ENCODE assay signal across 25 cellular contexts in the genomic region with DNA sequence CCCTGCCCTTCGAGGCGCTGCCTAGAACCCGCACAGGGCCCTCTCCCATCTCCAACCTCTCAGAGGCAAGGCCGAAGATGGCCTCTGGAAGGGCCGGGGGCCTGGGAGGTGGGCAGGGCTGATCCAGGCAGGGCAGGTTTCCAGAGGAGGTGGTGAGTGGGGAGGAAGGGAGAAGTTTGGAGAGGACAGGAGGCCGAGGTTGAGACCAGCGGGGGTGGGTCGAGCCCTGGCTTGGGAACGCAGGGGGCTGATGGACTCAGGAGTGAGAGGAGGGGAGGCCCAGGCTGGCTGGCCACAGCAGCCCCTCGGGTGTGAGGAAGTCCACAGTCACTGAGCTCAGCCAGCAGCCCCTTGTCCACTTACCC. TPM values are rescaled to one million over a fixed set of nuclear protein-coding genes. Genes with fewer than 3 reads are reported as not detected.
DNase-seq lines count a peak whose midpoint lies in the region; ATAC-seq and TF ChIP-seq lines count a peak whose summit lies in the region.
"Had no signal": no experiment of that assay in that cellular context is flagged by ENCODE, and none has a peak within 500 bp of the region (broad histone marks: within the 10 kb centered on the region; RNA-seq: fewer than 3 reads in every experiment).

No MANE protein-coding gene starts in this region.

- H3K4me1 Mint-ChIP-seq in glutamatergic neuron (ENCODE audit: low read depth, unreplicated experiment) = no peaks in the 10 kb centered on the region
- H3K4me1 Mint-ChIP-seq: activated B cell treated with CpG ODN at 0.5 μM for 24 hours, neural progenitor cell had no signal

- H3K27ac Mint-ChIP-seq in glutamatergic neuron (ENCODE audit: unreplicated experiment) = no peak overlapping the region
- H3K27ac Mint-ChIP-seq: activated B cell treated with CpG ODN at 0.5 μM for 24 hours; neural progenitor cell; stimulated activated naive B cell treated with anti-CD40 and anti-IgM and Interleukin-4, amounts not matched to agents 10 μg/mL and 1 μg/mL and 100 μg/mL, for 72 hours had no signal

- H3K36me3 Mint-ChIP-seq in glutamatergic neuron (ENCODE audit: unreplicated experiment) = no peaks in the 10 kb centered on the region

- no peaks in the 10 kb centered on the region for H3K27me3 Mint-ChIP-seq in glutamatergic neuron (ENCODE audit: unreplicated experiment)
- H3K27me3 Mint-ChIP-seq: activated B cell treated with CpG ODN at 0.5 μM for 24 hours; stimulated activated naive B cell treated with anti-CD40 and anti-IgM and Interleukin-4, amounts not matched to agents 10 μg/mL and 1 μg/mL and 100 μg/mL, for 72 hours had no signal

- DNase-seq in stimulated activated CD4-positive, alpha-beta T cell treated with anti-CD3 and anti-CD28 coated beads, Interleukin-4, amount 100 ng/mL, for 1 hour = peak; percentile 1
- DNase-seq in stimulated activated CD4-positive, alpha-beta T cell treated with anti-CD3 and anti-CD28 coated beads, Interleukin-2, amount 100 ng/mL, for 48 hours = no peak
- peak; percentile 8 for DNase-seq in glutamatergic neuron
- DNase-seq in osteoblast (ENCODE audit: insufficient read length, low spot score, missing footprints) = peak; percentile 74
- no peak for DNase-seq in activated gamma-delta T cell (lab: John Stamatoyannopoulos, UW)
- DNase-seq in brain microvascular endothelial cell = no peak
- DNase-seq: activated B cell treated with CpG ODN at 0.5 μM for 24 hours; activated CD4-positive, alpha-beta T cell treated with anti-CD3 and anti-CD28 coated beads, Interleukin-2, amount 50 U/mL, for 48 hours; amniotic stem cell; DMS153; IMR-90; NCI-H1930; NCI-H226; NCI-H774; SHP77; stimulated activated CD4-positive, alpha-beta T cell treated with anti-CD3 and anti-CD28 coated beads, Interleukin-4, amount 100 ng/mL, for 24 hours; stimulated activated naive B cell treated with anti-CD40 and anti-IgM and Interleukin-4, amounts not matched to agents 10 μg/mL and 1 μg/mL and 100 μg/mL, for 72 hours; T1000; testis had no signal

- TF ChIP-seq CTCF in glutamatergic neuron (IDR thresholded peaks at IDR 0.05; ENCODE audit: partially characterized antibody, unreplicated experiment) (no peak), osteoblast (IDR thresholded peaks at IDR 0.05; ENCODE audit: extremely low read depth, low read depth, low read length) (no peak), brain microvascular endothelial cell (IDR thresholded peaks at IDR 0.05; ENCODE audit: low read depth, low read length, missing control alignments) (no peak)

- H4K20me1 ChIP-seq in osteoblast (ENCODE audit: insufficient read depth, low read length) = peaks cover 10% of the 10 kb centered on the region

- H3K36me3 ChIP-seq in osteoblast (ENCODE audit: insufficient read depth, low read length) (peaks cover 3% of the 10 kb centered on the region), brain microvascular endothelial cell (replicated peaks) (peaks cover 9% of the 10 kb centered on the region)
- H3K36me3 ChIP-seq: neural progenitor cell had no signal

- H3K9me3 ChIP-seq in osteoblast (ENCODE audit: low read depth, low read length) = no peaks in the 10 kb centered on the region
- H3K9me3 ChIP-seq: gastroesophageal sphincter, testis had no signal

- no peak overlapping the region for H3K4me2 ChIP-seq in osteoblast (ENCODE audit: insufficient read depth, low read length)
- H3K4me2 ChIP-seq: neural progenitor cell had no signal

- peaks cover 19% of the 10 kb centered on the region for H3K79me2 ChIP-seq in osteoblast (ENCODE audit: insufficient read depth, low read length)

- H3K4me3 ChIP-seq in osteoblast (ENCODE audit: insufficient read depth, low read length) (no peak overlapping the region), brain microvascular endothelial cell (ENCODE audit: low read depth, low read length) (no peak overlapping the region)
- H3K4me3 ChIP-seq: lung, neural progenitor cell, skin epidermis, testis had no signal

- no peak overlapping the region for H3K4me3 Mint-ChIP-seq in glutamatergic neuron (ENCODE audit: unreplicated experiment)
- H3K4me3 Mint-ChIP-seq: activated B cell treated with CpG ODN at 0.5 μM for 24 hours; neural progenitor cell; stimulated activated naive B cell treated with anti-CD40 and anti-IgM and Interleukin-4, amounts not matched to agents 10 μg/mL and 1 μg/mL and 100 μg/mL, for 72 hours had no signal

- ATAC-seq in GM18861 (IDR thresholded peaks at IDR 0.05; ENCODE audit: unreplicated experiment) = no peak
- ATAC-seq: HCT116; stimulated activated naive B cell treated with anti-CD40 and anti-IgM and Interleukin-4, amounts not matched to agents 10 μg/mL and 1 μg/mL and 100 μg/mL, for 72 hours had no signal

- no peaks in the 10 kb centered on the region for H3K9me3 Mint-ChIP-seq in glutamatergic neuron (ENCODE audit: unreplicated experiment)
- H3K9me3 Mint-ChIP-seq: activated B cell treated with CpG ODN at 0.5 μM for 24 hours; neural progenitor cell; stimulated activated naive B cell treated with anti-CD40 and anti-IgM and Interleukin-4, amounts not matched to agents 10 μg/mL and 1 μg/mL and 100 μg/mL, for 72 hours had no signal

- no peaks in the 10 kb centered on the region for H3K27me3 ChIP-seq in osteoblast (ENCODE audit: insufficient read depth, low read length)
- H3K27me3 ChIP-seq in brain microvascular endothelial cell (replicated peaks) = no peaks in the 10 kb centered on the region
- H3K27me3 ChIP-seq: gastroesophageal sphincter, neural progenitor cell, testis had no signal

- no peak overlapping the region for H2AFZ ChIP-seq in osteoblast (ENCODE audit: low read length)
- H2AFZ ChIP-seq: neural progenitor cell had no signal

- H3K4me1 ChIP-seq in osteoblast (ENCODE audit: insufficient read depth, low read length) = no peaks in the 10 kb centered on the region
- H3K4me1 ChIP-seq: neural progenitor cell had no signal

- H3K27ac ChIP-seq in osteoblast (ENCODE audit: low read depth, low read length) (no peak overlapping the region), brain microvascular endothelial cell (no peak overlapping the region)
- H3K27ac ChIP-seq: neural progenitor cell, skin epidermis, testis had no signal

- in situ Hi-C loops in brain microvascular endothelial cell (cut with HindIII; ENCODE audit: low pct_ligation_motif_present, low sequenced_read_pairs) = no loop called here

RNA-seq across cellular contexts. Expression of gene CAPN10, which starts 10.5 kb away (rescaled TPM):
- 67.1 TPM for total RNA-seq in glutamatergic neuron (ENCODE audit: unreplicated experiment)
- 21.0 and 22.1 TPM in 2 replicates for total RNA-seq in osteoblast

RNA-seq across cellular contexts. Expression of gene GPR35, which starts 28.2 kb away (rescaled TPM):
- total RNA-seq in glutamatergic neuron (ENCODE audit: unreplicated experiment) (1.5 TPM), osteoblast (1.1 and 1.5 TPM in 2 replicates)
- total RNA-seq: IMR-90 had no signal

RNA-seq across cellular contexts. Expression of gene RNPEPL1, which starts 28.8 kb away (rescaled TPM):
- 20.9 TPM for total RNA-seq in glutamatergic neuron (ENCODE audit: unreplicated experiment)
- total RNA-seq in osteoblast = 13.0 and 14.7 TPM in 2 replicates

RNA-seq across cellular contexts. Expression of gene DUSP28, which starts 36.9 kb away (rescaled TPM):
- total RNA-seq in glutamatergic neuron (ENCODE audit: unreplicated experiment) (2.8 TPM), osteoblast (3.2 and 4.7 TPM in 2 replicates)

RNA-seq across cellular contexts. Expression of gene ANKMY1, which starts 39.2 kb away (rescaled TPM):
- total RNA-seq in glutamatergic neuron (ENCODE audit: unreplicated experiment) (9.0 TPM), osteoblast (11.2 and 11.5 TPM in 2 replicates)

Comparison
In these comparisons a context has a peak if more than half of its experiments do, and no peak if none do; other contexts are left out.
1. DNase-seq: peak in stimulated activated CD4-positive, alpha-beta T cell treated with anti-CD3 and anti-CD28 coated beads, Interleukin-4, amount 100 ng/mL, for 1 hour (single experiment), glutamatergic neuron (single experiment) and osteoblast (single experiment); none in stimulated activated CD4-positive, alpha-beta T cell treated with anti-CD3 and anti-CD28 coated beads, Interleukin-2, amount 100 ng/mL, for 48 hours (0 of 2), activated gamma-delta T cell (single experiment) and brain microvascular endothelial cell (single experiment).